In genomic region chr6:82006027-82006738, GRCh38 we compare ENCODE assay signal across 7 cellular contexts.
A peak's percentile ranks its signal among the peaks of the same experiment; 100 is the strongest.
DNase-seq lines count a peak whose midpoint lies in the region; ATAC-seq and TF ChIP-seq lines count a peak whose summit lies in the region.

No MANE protein-coding gene starts in this region.

- no peak for DNase-seq in GM13977 (ENCODE audit: low spot score)
- DNase-seq in Kasumi-1 (lab: John Stamatoyannopoulos, UW): peak; percentile 44 to 50
- DNase-seq in amniotic epithelial cell (ENCODE audit: low read depth): peak; percentile 59
- DNase-seq in left kidney (ENCODE audit: low read depth, low spot score): peak; percentile 2
- DNase-seq in NCI-H1436 treated with DMSO at 0.1 percent for 48 hours (lab: John Stamatoyannopoulos, UW): no peak
- no peak for DNase-seq in NCI-H1092 (lab: John Stamatoyannopoulos, UW)

- in situ Hi-C loops in GM13977 (cut with MboI; ENCODE audit: low pct_unique_long_range_greater_than_20kb, low sequenced_read_pairs, unreplicated experiment): no loop called here

- peak; percentile 73 for TF ChIP-seq CTCF in GM13977 (IDR thresholded peaks at IDR 0.05; ENCODE audit: extremely low read depth, insufficient read depth, missing control alignments)

- peak; percentile 90 for ATAC-seq in GM21723 (IDR thresholded peaks at IDR 0.05; ENCODE audit: unreplicated experiment)

Comparison
In these comparisons a context has a peak if more than half of its experiments do, and no peak if none do; other contexts are left out.
1. DNase-seq: peak in Kasumi-1 (2 of 2), amniotic epithelial cell (single experiment) and left kidney (single experiment); none in GM13977 (single experiment), NCI-H1436 treated with DMSO at 0.1 percent for 48 hours (single experiment) and NCI-H1092 (single experiment).